ENCODE assay signal across 1 cellular context in genomic region chr10:24475598-24475997, GRCh38.
TF ChIP-seq lines count a peak whose summit lies in the region.

No MANE protein-coding gene starts in this region.

TF ChIP-seq in HepG2, 621 proteins besides CTCF, POLR2A, EP300 and RAD21:
- TF ChIP-seq ZNF510 (CRISPR knock-in tag; IDR thresholded peaks at IDR 0.05; ENCODE audit: low read depth) (peak; percentile 81; the same call in 1 of the 2 replicates), CEBPB (IDR thresholded peaks at IDR 0.05; ENCODE audit: borderline replicate concordance, low read depth, low read length) (no peak)
TF ChIP-seq in HepG2: peak in this region for 1.
